Comparison of ENCODE assay signal across 21 cellular contexts in the genomic region with DNA sequence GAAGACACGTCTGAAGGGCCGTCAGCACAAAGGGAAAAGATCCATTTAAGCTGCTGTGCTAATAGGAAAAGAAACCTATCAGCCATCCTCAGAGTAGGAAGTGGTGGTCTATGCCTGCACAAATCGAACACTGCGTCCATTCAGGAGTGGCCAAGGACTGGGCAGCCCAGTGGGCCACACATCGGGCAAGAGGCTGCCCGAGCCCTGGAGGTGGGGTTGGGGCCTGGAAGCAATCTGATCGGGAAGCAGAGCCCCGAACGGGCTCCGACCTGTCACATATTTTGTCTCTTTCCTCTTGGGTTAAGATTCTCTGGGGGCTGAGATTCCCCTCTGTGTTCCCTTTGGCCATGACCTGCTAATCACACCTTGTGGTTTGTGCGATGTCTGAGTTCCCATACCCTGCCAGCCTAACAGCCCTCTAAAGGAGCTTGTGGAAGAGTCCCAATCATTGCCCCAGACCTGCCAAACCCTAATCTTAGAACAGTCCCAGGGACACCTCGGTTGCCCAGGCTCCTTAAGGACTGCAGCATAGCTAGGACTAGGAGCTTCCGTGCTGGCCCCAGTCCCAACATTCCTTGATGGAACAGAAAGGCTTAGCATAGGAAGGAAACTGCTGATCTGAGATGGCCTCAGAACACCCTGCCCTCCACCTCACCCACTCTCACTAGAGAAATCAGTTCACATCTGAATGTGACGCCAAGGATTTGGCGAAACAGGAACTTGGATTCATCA.
DNase-seq lines count a peak whose midpoint lies in the region; ATAC-seq and TF ChIP-seq lines count a peak whose summit lies in the region.
"Had no signal": no experiment of that assay in that cellular context is flagged by ENCODE, and none has a peak within 500 bp of the region (broad histone marks: within the 10 kb centered on the region; RNA-seq: fewer than 3 reads in every experiment).

No MANE protein-coding gene starts in this region.

- H3K27me3 Mint-ChIP-seq in activated CD4-positive, alpha-beta T cell treated with anti-CD3 and anti-CD28 coated beads, Interleukin-2, amount 10 ng/mL, durations not matched to agents 24 days and 14 days, result no peaks in the 10 kb centered on the region
- no peaks in the 10 kb centered on the region for H3K27me3 Mint-ChIP-seq in WTC11 (ENCODE audit: low read depth)

- H3K27me3 ChIP-seq in heart left ventricle, result no peaks in the 10 kb centered on the region
- no peaks in the 10 kb centered on the region for H3K27me3 ChIP-seq in psoas muscle (ENCODE audit: insufficient read depth in 3 of 3, low read length in 2 of 3)
- H3K27me3 ChIP-seq: adrenal gland, BE2C, dorsolateral prefrontal cortex had no signal

- POLR2A ChIA-PET in WTC11 (lab: Charles Lee), result no interaction called here

- intact Hi-C loops in activated CD4-positive, alpha-beta T cell treated with anti-CD3 and anti-CD28 coated beads, Interleukin-2, amount 10 ng/mL, durations not matched to agents 24 days and 14 days (cut with micrococcal nuclease), result loop anchor here (1.0 kb wide), 1 partner anchor 9 kb away; no protein-coding TSS in a partner anchor
- intact Hi-C loops in heart left ventricle (cut with DNase I), result loop anchor here in 5 of 10 donors (1.0 to 10.0 kb wide), 4 partner anchors 38 to 64 kb away; a partner anchor contains a TSS
- intact Hi-C loops in psoas muscle (cut with DNase I), result no loop called here

- no peak for TF ChIP-seq CTCF in WTC11 (IDR thresholded peaks at IDR 0.05)
- TF ChIP-seq CTCF in heart left ventricle (IDR thresholded peaks at IDR 0.05), result no peak
- no peak for TF ChIP-seq CTCF in psoas muscle (IDR thresholded peaks at IDR 0.05)

- ATAC-seq in WTC11 (no peak; the same call in 1 of the 2 replicates), heart left ventricle (peak; percentile 50 to 88 (median 66)), psoas muscle (peak; percentile 34 to 76 (median 66)), HG02885 (IDR thresholded peaks at IDR 0.05; ENCODE audit: poor library complexity, unreplicated experiment) (no peak)
- ATAC-seq: left colon had no signal

- peaks cover 41% of the 10 kb centered on the region for H3K4me1 Mint-ChIP-seq in activated CD4-positive, alpha-beta T cell treated with anti-CD3 and anti-CD28 coated beads, Interleukin-2, amount 10 ng/mL, durations not matched to agents 24 days and 14 days
- H3K4me1 Mint-ChIP-seq in WTC11, result peaks cover 7% of the 10 kb centered on the region; the same call in 1 of the 2 replicates

- H3K4me3 ChIP-seq in heart left ventricle (peak overlapping the region in 1 of 12 donors; percentile 1), psoas muscle (no peak overlapping the region)
- H3K4me3 ChIP-seq: adrenal gland, dorsolateral prefrontal cortex, skin epidermis had no signal

- no peak for DNase-seq in activated CD4-positive, alpha-beta T cell treated with anti-CD3 and anti-CD28 coated beads, Interleukin-2, amount 10 ng/mL, durations not matched to agents 24 days and 14 days
- DNase-seq in activated CD4-positive, alpha-beta T cell treated with anti-CD3 and anti-CD28 coated beads, Interleukin-2, amount 50 U/mL, for 1 hour, result no peak
- DNase-seq in WTC11 (ENCODE audit: low spot score) (no peak), heart left ventricle (peak; percentile 42 to 70 (median 54)), psoas muscle (peak in 1 of 2 donors; percentile 77), putamen (ENCODE audit: low spot score) (no peak), NCI-H2196 (lab: John Stamatoyannopoulos, UW; ENCODE audit: unreplicated experiment) (no peak)
- DNase-seq: 8988T, BE2C, Calu3, dorsolateral prefrontal cortex, EL, H9, left colon, NCI-H1092, NCI-H2107, occipital lobe, substantia nigra had no signal

- peak overlapping the region; percentile 15 for H3K4me3 Mint-ChIP-seq in activated CD4-positive, alpha-beta T cell treated with anti-CD3 and anti-CD28 coated beads, Interleukin-2, amount 10 ng/mL, durations not matched to agents 24 days and 14 days
- H3K4me3 Mint-ChIP-seq in WTC11, result no peak overlapping the region
- H3K4me3 Mint-ChIP-seq: H9 had no signal

- WGBS in heart left ventricle, 4 donors, result 69 to 77% (median 74%) methylated on average over 15 of the region's 15 CpGs
- WGBS in psoas muscle, 3 donors, result 63 to 83% (median 71%) methylated on average over 15 of the region's 15 CpGs

- no peak for TF ChIP-seq POLR2A in heart left ventricle (IDR thresholded peaks at IDR 0.05)

- H3K4me1 ChIP-seq in heart left ventricle, result peaks cover 0 to 27% (median 12%) of the 10 kb centered on the region in 12 donors
- peaks cover 31% of the 10 kb centered on the region for H3K4me1 ChIP-seq in psoas muscle
- H3K4me1 ChIP-seq: BE2C had no signal

- H3K27ac ChIP-seq in heart left ventricle, result peak overlapping the region in 9 of 12 donors; percentile 6 to 65 (median 41)
- peak overlapping the region; percentile 68 for H3K27ac ChIP-seq in psoas muscle
- H3K27ac ChIP-seq: adrenal gland, dorsolateral prefrontal cortex, skin epidermis had no signal

- peaks cover 31% of the 10 kb centered on the region for H3K36me3 Mint-ChIP-seq in activated CD4-positive, alpha-beta T cell treated with anti-CD3 and anti-CD28 coated beads, Interleukin-2, amount 10 ng/mL, durations not matched to agents 24 days and 14 days (ENCODE audit: low read depth)
- H3K36me3 Mint-ChIP-seq in WTC11, result peaks cover 17% of the 10 kb centered on the region

- H3K9me3 ChIP-seq in heart left ventricle (no peaks in the 10 kb centered on the region), psoas muscle (no peaks in the 10 kb centered on the region)
- H3K9me3 ChIP-seq: adrenal gland, BE2C had no signal

- H3K36me3 ChIP-seq in heart left ventricle, result peaks cover 0 to 31% (median 23%) of the 10 kb centered on the region in 9 donors
- H3K36me3 ChIP-seq in psoas muscle (ENCODE audit: insufficient read depth in 1 of 2, low read depth in 1 of 2), result peaks cover 0 to 34% of the 10 kb centered on the region in 2 donors

- peaks cover 16% of the 10 kb centered on the region for H3K9me3 Mint-ChIP-seq in activated CD4-positive, alpha-beta T cell treated with anti-CD3 and anti-CD28 coated beads, Interleukin-2, amount 10 ng/mL, durations not matched to agents 24 days and 14 days
- H3K9me3 Mint-ChIP-seq in WTC11, result no peaks in the 10 kb centered on the region
- H3K9me3 Mint-ChIP-seq: H9 had no signal

- H3K27ac Mint-ChIP-seq in activated CD4-positive, alpha-beta T cell treated with anti-CD3 and anti-CD28 coated beads, Interleukin-2, amount 10 ng/mL, durations not matched to agents 24 days and 14 days, result peak overlapping the region; percentile 90
- 0 out of 2 replicates have a peak overlapping the region, but pooled peaks have one; percentile 29 for H3K27ac Mint-ChIP-seq in WTC11

- CTCF ChIA-PET in WTC11 (lab: Charles Lee), result interaction anchor here (0.7 to 2.0 kb wide), 6 partner anchors 12 to 202 kb away, joined by 3 to 7 read pairs (median 4); a partner anchor contains a TSS

TF ChIP-seq in WTC11, 78 proteins besides CTCF, POLR2A, EP300 and RAD21:
- no peak for TF ChIP-seq NR1H2 (CRISPR knock-in tag; IDR thresholded peaks at IDR 0.05)
- TF ChIP-seq, protein P1, sequence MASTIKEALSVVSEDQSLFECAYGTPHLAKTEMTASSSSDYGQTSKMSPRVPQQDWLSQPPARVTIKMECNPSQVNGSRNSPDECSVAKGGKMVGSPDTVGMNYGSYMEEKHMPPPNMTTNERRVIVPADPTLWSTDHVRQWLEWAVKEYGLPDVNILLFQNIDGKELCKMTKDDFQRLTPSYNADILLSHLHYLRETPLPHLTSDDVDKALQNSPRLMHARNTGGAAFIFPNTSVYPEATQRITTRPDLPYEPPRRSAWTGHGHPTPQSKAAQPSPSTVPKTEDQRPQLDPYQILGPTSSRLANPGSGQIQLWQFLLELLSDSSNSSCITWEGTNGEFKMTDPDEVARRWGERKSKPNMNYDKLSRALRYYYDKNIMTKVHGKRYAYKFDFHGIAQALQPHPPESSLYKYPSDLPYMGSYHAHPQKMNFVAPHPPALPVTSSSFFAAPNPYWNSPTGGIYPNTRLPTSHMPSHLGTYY (CRISPR knock-in tag; IDR thresholded peaks at IDR 0.05), result no peak
- TF ChIP-seq, protein P2, sequence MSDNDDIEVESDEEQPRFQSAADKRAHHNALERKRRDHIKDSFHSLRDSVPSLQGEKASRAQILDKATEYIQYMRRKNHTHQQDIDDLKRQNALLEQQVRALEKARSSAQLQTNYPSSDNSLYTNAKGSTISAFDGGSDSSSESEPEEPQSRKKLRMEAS (CRISPR knock-in tag; IDR thresholded peaks at IDR 0.05), result no peak
- no peak for TF ChIP-seq JUN (CRISPR knock-in tag; IDR thresholded peaks at IDR 0.05)
- TF ChIP-seq, protein P3, sequence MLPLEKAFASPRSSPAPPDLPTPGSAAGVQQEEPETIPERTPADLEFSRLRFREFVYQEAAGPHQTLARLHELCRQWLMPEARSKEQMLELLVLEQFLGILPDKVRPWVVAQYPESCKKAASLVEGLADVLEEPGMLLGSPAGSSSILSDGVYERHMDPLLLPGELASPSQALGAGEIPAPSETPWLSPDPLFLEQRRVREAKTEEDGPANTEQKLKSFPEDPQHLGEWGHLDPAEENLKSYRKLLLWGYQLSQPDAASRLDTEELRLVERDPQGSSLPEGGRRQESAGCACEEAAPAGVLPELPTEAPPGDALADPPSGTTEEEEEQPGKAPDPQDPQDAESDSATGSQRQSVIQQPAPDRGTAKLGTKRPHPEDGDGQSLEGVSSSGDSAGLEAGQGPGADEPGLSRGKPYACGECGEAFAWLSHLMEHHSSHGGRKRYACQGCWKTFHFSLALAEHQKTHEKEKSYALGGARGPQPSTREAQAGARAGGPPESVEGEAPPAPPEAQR (CRISPR knock-in tag; IDR thresholded peaks at IDR 0.05), result no peak
- TF ChIP-seq, protein P4, sequence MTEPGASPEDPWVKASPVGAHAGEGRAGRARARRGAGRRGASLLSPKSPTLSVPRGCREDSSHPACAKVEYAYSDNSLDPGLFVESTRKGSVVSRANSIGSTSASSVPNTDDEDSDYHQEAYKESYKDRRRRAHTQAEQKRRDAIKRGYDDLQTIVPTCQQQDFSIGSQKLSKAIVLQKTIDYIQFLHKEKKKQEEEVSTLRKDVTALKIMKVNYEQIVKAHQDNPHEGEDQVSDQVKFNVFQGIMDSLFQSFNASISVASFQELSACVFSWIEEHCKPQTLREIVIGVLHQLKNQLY (CRISPR knock-in tag; IDR thresholded peaks at IDR 0.05), result no peak

Comparison
In these comparisons a context has a peak if more than half of its experiments do, and no peak if none do; other contexts are left out.
1. DNase-seq: peak in heart left ventricle (5 of 5); none in activated CD4-positive, alpha-beta T cell treated with anti-CD3 and anti-CD28 coated beads, Interleukin-2, amount 10 ng/mL, durations not matched to agents 24 days and 14 days (single experiment), activated CD4-positive, alpha-beta T cell treated with anti-CD3 and anti-CD28 coated beads, Interleukin-2, amount 50 U/mL, for 1 hour (single experiment), WTC11 (single experiment), putamen (single experiment) and NCI-H2196 (single experiment).
2. ATAC-seq: peak in heart left ventricle (4 of 4) and psoas muscle (4 of 4); none in WTC11 (single experiment) and HG02885 (single experiment).